Comparison of ENCODE assay signal across 29 cellular contexts in genomic region chr5:176944276-176944675, GRCh38. TPM values are rescaled to one million over a fixed set of nuclear protein-coding genes. Genes with fewer than 3 reads are reported as not detected.
A peak's percentile ranks its signal among the peaks of the same experiment; 100 is the strongest.
DNase-seq lines count a peak whose midpoint lies in the region; ATAC-seq and TF ChIP-seq lines count a peak whose summit lies in the region.
"Had no signal": no experiment of that assay in that cellular context is flagged by ENCODE, and none has a peak within 500 bp of the region (broad histone marks: within the 10 kb centered on the region; RNA-seq: fewer than 3 reads in every experiment).

No MANE protein-coding gene starts in this region.

- H3K4me3 ChIP-seq in NT2/D1 (ENCODE audit: insufficient read length, low read depth) (no peak overlapping the region), left ventricle myocardium inferior (no peak overlapping the region), osteoblast (ENCODE audit: insufficient read depth, low read length) (no peak overlapping the region)
- H3K4me3 ChIP-seq: breast epithelium, psoas muscle, stomach, thyroid gland had no signal

- H3K9me3 Mint-ChIP-seq in activated T-cell treated with anti-CD3 and anti-CD28 coated beads, Interleukin-2, amount 50 U/mL, for 72 hours: no peaks in the 10 kb centered on the region
- H3K9me3 Mint-ChIP-seq in activated CD4-positive, alpha-beta T cell treated with anti-CD3 and anti-CD28 coated beads for 36 hours (ENCODE audit: low read depth): no peaks in the 10 kb centered on the region
- H3K9me3 Mint-ChIP-seq: activated B cell treated with CpG ODN at 0.5 μM for 24 hours; activated naive CD4-positive, alpha-beta T cell treated with anti-CD3 and anti-CD28 coated beads, Interleukin-2, amount 50 U/mL, for 24 hours; activated T-helper 2 cell treated with anti-CD3 and anti-CD28 coated beads, Interferon-gamma antibody, Interleukin-2, Interleukin-4, amounts not matched to agents 10 μg/mL and 5 μg/mL and 100 μg/mL, durations not matched to agents 14 hours and 24 hours and 36 hours; HFFc6; immature natural killer cell had no signal

- H3K27me3 Mint-ChIP-seq in activated T-cell treated with anti-CD3 and anti-CD28 coated beads, Interleukin-2, amount 50 U/mL, for 72 hours (ENCODE audit: low read depth): no peaks in the 10 kb centered on the region
- H3K27me3 Mint-ChIP-seq in activated CD4-positive, alpha-beta T cell treated with anti-CD3 and anti-CD28 coated beads for 36 hours: no peaks in the 10 kb centered on the region
- H3K27me3 Mint-ChIP-seq: activated B cell treated with CpG ODN at 0.5 μM for 24 hours; activated naive CD4-positive, alpha-beta T cell treated with anti-CD3 and anti-CD28 coated beads, Interleukin-2, amount 50 U/mL, for 24 hours; CD4-positive, alpha-beta memory T cell had no signal

- no peak overlapping the region for H2AFZ ChIP-seq in osteoblast (ENCODE audit: low read length)

- POLR2A ChIA-PET in activated CD4-positive, alpha-beta T cell treated with anti-CD3 and anti-CD28 coated beads for 36 hours (lab: Charles Lee): no interaction called here

- no peaks in the 10 kb centered on the region for H3K4me1 Mint-ChIP-seq in activated T-cell treated with anti-CD3 and anti-CD28 coated beads, Interleukin-2, amount 50 U/mL, for 72 hours (ENCODE audit: low read depth)
- H3K4me1 Mint-ChIP-seq in activated CD4-positive, alpha-beta T cell treated with anti-CD3 and anti-CD28 coated beads for 36 hours: peaks cover 4% of the 10 kb centered on the region
- H3K4me1 Mint-ChIP-seq: activated B cell treated with CpG ODN at 0.5 μM for 24 hours; CD4-positive, alpha-beta memory T cell; immature natural killer cell had no signal

- H3K36me3 ChIP-seq in NT2/D1 (ENCODE audit: insufficient read depth, insufficient read length, low read length): peaks cover 38% of the 10 kb centered on the region
- H3K36me3 ChIP-seq in left ventricle myocardium inferior: peaks cover 51% of the 10 kb centered on the region
- H3K36me3 ChIP-seq in osteoblast (ENCODE audit: insufficient read depth, low read length): peaks cover 34% of the 10 kb centered on the region

- intact Hi-C loops in left ventricle myocardium inferior (cut with micrococcal nuclease): no loop called here
- intact Hi-C loops in activated CD4-positive, alpha-beta T cell treated with anti-CD3 and anti-CD28 coated beads for 36 hours (cut with DNase I, micrococcal nuclease): no loop called here

- H3K27me3 ChIP-seq in NT2/D1 (ENCODE audit: insufficient read depth, insufficient read length) (peaks cover 25% of the 10 kb centered on the region), left ventricle myocardium inferior (ENCODE audit: low read depth) (no peaks in the 10 kb centered on the region), osteoblast (ENCODE audit: insufficient read depth, low read length) (no peaks in the 10 kb centered on the region)
- H3K27me3 ChIP-seq: breast epithelium, neutrophil, stomach, thyroid gland had no signal

- H3K36me3 Mint-ChIP-seq in activated T-cell treated with anti-CD3 and anti-CD28 coated beads, Interleukin-2, amount 50 U/mL, for 72 hours (ENCODE audit: insufficient read depth in 2 of 2): peaks cover 6 to 22% of the 10 kb centered on the region in 2 donors
- H3K36me3 Mint-ChIP-seq in activated CD4-positive, alpha-beta T cell treated with anti-CD3 and anti-CD28 coated beads for 36 hours (ENCODE audit: low read depth): peaks cover 24% of the 10 kb centered on the region

- peak overlapping the region in 1 of 2 donors; percentile 11 for H3K4me3 Mint-ChIP-seq in activated T-cell treated with anti-CD3 and anti-CD28 coated beads, Interleukin-2, amount 50 U/mL, for 72 hours
- H3K4me3 Mint-ChIP-seq in activated CD4-positive, alpha-beta T cell treated with anti-CD3 and anti-CD28 coated beads for 36 hours: no peak overlapping the region
- H3K4me3 Mint-ChIP-seq: activated B cell treated with CpG ODN at 0.5 μM for 24 hours; activated naive CD4-positive, alpha-beta T cell treated with anti-CD3 and anti-CD28 coated beads, Interleukin-2, amount 50 U/mL, for 24 hours; CD4-positive, alpha-beta memory T cell; HFFc6; immature natural killer cell had no signal

- H3K79me2 ChIP-seq in osteoblast (ENCODE audit: insufficient read depth, low read length): no peaks in the 10 kb centered on the region

- H3K4me1 ChIP-seq in NT2/D1 (ENCODE audit: insufficient read depth, insufficient read length) (no peaks in the 10 kb centered on the region), left ventricle myocardium inferior (peaks cover 38% of the 10 kb centered on the region), osteoblast (ENCODE audit: insufficient read depth, low read length) (no peaks in the 10 kb centered on the region)
- H3K4me1 ChIP-seq: breast epithelium, psoas muscle had no signal

- CTCF ChIA-PET in activated CD4-positive, alpha-beta T cell treated with anti-CD3 and anti-CD28 coated beads for 36 hours (lab: Charles Lee): interaction anchor here (2.6 kb wide), 1 partner anchor 283 kb away, joined by 10 read pairs; no protein-coding TSS in a partner anchor

- H3K27ac ChIP-seq in left ventricle myocardium inferior (replicated peaks) (peak overlapping the region; percentile 50), osteoblast (ENCODE audit: low read depth, low read length) (no peak overlapping the region)
- H3K27ac ChIP-seq: breast epithelium, epithelial cell of prostate, neutrophil, psoas muscle, stomach, thyroid gland had no signal

- peaks cover 7% of the 10 kb centered on the region for H4K20me1 ChIP-seq in osteoblast (ENCODE audit: insufficient read depth, low read length)

- in situ Hi-C loops in KBM-7 (cut with MboI; ENCODE audit: low pct_unique_long_range_greater_than_20kb, low sequenced_read_pairs): no loop called here

- peak in 1 of 2 donors; percentile 37 for ATAC-seq in activated T-cell treated with anti-CD3 and anti-CD28 coated beads, Interleukin-2, amount 50 U/mL, for 72 hours (replicated peaks in 1 of 2)
- no peak for ATAC-seq in activated CD4-positive, alpha-beta T cell treated with anti-CD3 and anti-CD28 coated beads for 36 hours
- ATAC-seq in GM21528 (IDR thresholded peaks at IDR 0.05; ENCODE audit: low FRiP score, unreplicated experiment): no peak

- H3K9me3 ChIP-seq in NT2/D1 (ENCODE audit: insufficient read depth, low read length) (no peaks in the 10 kb centered on the region), left ventricle myocardium inferior (replicated peaks) (no peaks in the 10 kb centered on the region), osteoblast (ENCODE audit: low read depth, low read length) (no peaks in the 10 kb centered on the region)
- H3K9me3 ChIP-seq: breast epithelium, neutrophil, psoas muscle, stomach, thyroid gland had no signal

- TF ChIP-seq CTCF in left ventricle myocardium inferior (IDR thresholded peaks at IDR 0.05; ENCODE audit: borderline replicate concordance) (no peak), osteoblast (IDR thresholded peaks at IDR 0.05; ENCODE audit: extremely low read depth, low read depth, low read length) (no peak)

- H3K27ac Mint-ChIP-seq in activated T-cell treated with anti-CD3 and anti-CD28 coated beads, Interleukin-2, amount 50 U/mL, for 72 hours: peak overlapping the region; percentile 58
- H3K27ac Mint-ChIP-seq in activated CD4-positive, alpha-beta T cell treated with anti-CD3 and anti-CD28 coated beads for 36 hours: no peak overlapping the region
- H3K27ac Mint-ChIP-seq: activated B cell treated with CpG ODN at 0.5 μM for 24 hours; activated naive CD4-positive, alpha-beta T cell treated with anti-CD3 and anti-CD28 coated beads, Interleukin-2, amount 50 U/mL, for 24 hours; activated T-helper 2 cell treated with anti-CD3 and anti-CD28 coated beads, Interferon-gamma antibody, Interleukin-2, Interleukin-4, amounts not matched to agents 10 μg/mL and 5 μg/mL and 100 μg/mL, durations not matched to agents 14 hours and 24 hours and 36 hours; HFFc6 had no signal

- no peak for DNase-seq in activated T-cell treated with anti-CD3 and anti-CD28 coated beads, Interleukin-2, amount 50 U/mL, for 72 hours
- no peak for DNase-seq in activated T-cell treated with anti-CD3 and anti-CD28 coated beads, Interleukin-2, amount 50 U/mL, for 48 hours
- DNase-seq in NT2/D1 (ENCODE audit: low read depth, low spot score) (peak; percentile 8), left ventricle myocardium inferior (no peak), osteoblast (ENCODE audit: insufficient read length, low spot score, missing footprints) (peak; percentile 37), KBM-7 (no peak)
- DNase-seq in activated CD4-positive, alpha-beta T cell treated with anti-CD3 and anti-CD28 coated beads for 36 hours: no peak
- DNase-seq: activated B cell treated with CpG ODN at 0.5 μM for 24 hours; activated CD4-positive, alpha-beta T cell treated with anti-CD3 and anti-CD28 coated beads, Interleukin-2, amount 50 U/mL, for 48 hours; activated CD8-positive, alpha-beta memory T cell treated with anti-CD3 and anti-CD28 coated beads, Interleukin-2, amount 50 U/mL, for 48 hours; amygdala; CD4-positive, alpha-beta memory T cell; EL; HFFc6; immature natural killer cell; NCI-H1048; NCI-H1694 treated with DMSO at 0.1 percent for 48 hours; psoas muscle; stomach; thyroid gland had no signal

- H3K4me2 ChIP-seq in osteoblast (ENCODE audit: insufficient read depth, low read length): no peak overlapping the region

- no peak overlapping the region for H3K9ac ChIP-seq in NT2/D1 (ENCODE audit: insufficient read length, low read depth)

RNA-seq across cellular contexts. Expression of gene HK3, which starts 45.1 kb away (rescaled TPM):
- total RNA-seq in activated T-cell treated with anti-CD3 and anti-CD28 coated beads, Interleukin-2, amount 50 U/mL, for 72 hours: under 1 TPM; 0.46 to 0.81 TPM
- total RNA-seq in left ventricle myocardium inferior (3.5 TPM), osteoblast (under 0.01 and 1.8 TPM in 2 replicates)
- total RNA-seq in activated CD4-positive, alpha-beta T cell treated with anti-CD3 and anti-CD28 coated beads for 36 hours: not detected
- total RNA-seq: A172, glomerular endothelial cell, HFFc6, NCI-H460 had no signal

Comparison
In these comparisons a context has a peak if more than half of its experiments do, and no peak if none do; other contexts are left out.
1. DNase-seq: peak in NT2/D1 (single experiment) and osteoblast (single experiment); none in activated T-cell treated with anti-CD3 and anti-CD28 coated beads, Interleukin-2, amount 50 U/mL, for 72 hours (0 of 2), activated T-cell treated with anti-CD3 and anti-CD28 coated beads, Interleukin-2, amount 50 U/mL, for 48 hours (0 of 2), left ventricle myocardium inferior (single experiment), activated CD4-positive, alpha-beta T cell treated with anti-CD3 and anti-CD28 coated beads for 36 hours (single experiment) and KBM-7 (single experiment).